In the genomic region with DNA sequence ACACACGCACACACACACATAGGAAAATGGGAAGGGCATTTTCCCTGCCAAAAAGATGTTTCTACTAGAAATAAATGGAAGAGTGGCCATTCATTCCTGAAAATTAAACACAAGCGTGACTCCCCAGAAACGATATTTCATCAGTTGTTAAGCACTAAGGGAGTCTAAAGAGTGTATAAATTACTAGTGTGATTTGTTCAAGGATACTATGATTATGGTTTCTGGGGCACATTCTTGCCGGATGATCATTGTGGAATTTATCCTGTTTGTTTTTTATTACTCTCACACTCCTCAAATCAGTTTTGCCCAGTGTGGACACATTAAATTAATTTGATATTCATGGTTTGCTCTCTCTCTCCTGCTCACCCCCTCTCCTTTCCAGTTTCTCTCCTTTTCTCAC, we compare ENCODE assay signal across 21 cellular contexts. TPM values are rescaled to one million over a fixed set of nuclear protein-coding genes. Genes with fewer than 3 reads are reported as not detected.
DNase-seq lines count a peak whose midpoint lies in the region; ATAC-seq, FAIRE-seq and TF ChIP-seq lines count a peak whose summit lies in the region.
"Had no signal": no experiment of that assay in that cellular context is flagged by ENCODE, and none has a peak within 500 bp of the region (broad histone marks: within the 10 kb centered on the region; RNA-seq: fewer than 3 reads in every experiment).

No MANE protein-coding gene starts in this region.

- no peak for FAIRE-seq in keratinocyte (lab: Jason Lieb, UNC)
- FAIRE-seq: kidney, urothelium cell line had no signal

- no peaks in the 10 kb centered on the region for H3K9me3 ChIP-seq in RWPE2 (ENCODE audit: severe bottlenecking)
- H3K9me3 ChIP-seq in keratinocyte (ENCODE audit: control insufficient read depth, low read depth, low read length): no peaks in the 10 kb centered on the region
- H3K9me3 ChIP-seq in spleen: no peaks in the 10 kb centered on the region
- no peaks in the 10 kb centered on the region for H3K9me3 ChIP-seq in suprapubic skin
- H3K9me3 ChIP-seq: HAP-1 had no signal

- H3K79me2 ChIP-seq in keratinocyte (ENCODE audit: control insufficient read depth, insufficient read depth, low read length): peaks cover 41% of the 10 kb centered on the region

- TF ChIP-seq EP300 in suprapubic skin (IDR thresholded peaks at IDR 0.05): no peak

- TF ChIP-seq CTCF in RWPE2 (IDR thresholded peaks at IDR 0.05; ENCODE audit: poor library complexity, severe bottlenecking) (no peak), keratinocyte (optimal IDR thresholded peaks at IDR 0.05 in 1 of 3, IDR thresholded peaks at IDR 0.05 in 1 of 3, conservative IDR thresholded peaks at IDR 0.05 in 1 of 3; ENCODE audit: extremely low read depth in 1 of 3, insufficient read depth in 2 of 3, low read length in 3 of 3) (no peak), spleen (IDR thresholded peaks at IDR 0.05 in 8 of 11, conservative IDR thresholded peaks at IDR 0.05 in 3 of 11) (no peak), suprapubic skin (IDR thresholded peaks at IDR 0.05) (no peak)

- H3K9ac ChIP-seq in keratinocyte (ENCODE audit: control insufficient read depth, extremely low read depth, insufficient read depth, low read length): no peak overlapping the region
- H3K9ac ChIP-seq: KMS-11 had no signal

- 71 to 86% (median 82%) methylated on average over 4 of the region's 4 CpGs for WGBS in spleen, 5 donors
- WGBS in suprapubic skin: 78% methylated on average over 4 of the region's 4 CpGs

- intact Hi-C loops in spleen (cut with DNase I; ENCODE audit: low total_unique reads): no loop called here

- no peaks in the 10 kb centered on the region for H4K20me1 ChIP-seq in keratinocyte (ENCODE audit: control insufficient read depth, extremely low read depth, insufficient read depth, low read length)

- no peak for ATAC-seq in RWPE2 (ENCODE audit: low read depth)
- ATAC-seq in HG03571 (IDR thresholded peaks at IDR 0.05; ENCODE audit: unreplicated experiment): no peak
- ATAC-seq: T-cell had no signal

- H3K36me3 ChIP-seq in RWPE2 (ENCODE audit: low read depth): peaks cover 8% of the 10 kb centered on the region; the same call in 1 of the 2 replicates
- peaks cover 9 to 22% of the 10 kb centered on the region in 2 experiments for H3K36me3 ChIP-seq in keratinocyte (ENCODE audit: control insufficient read depth in 2 of 2, extremely low read depth in 1 of 2, insufficient read depth in 2 of 2, low read length in 2 of 2)
- no peaks in the 10 kb centered on the region for H3K36me3 ChIP-seq in spleen
- H3K36me3 ChIP-seq in suprapubic skin: no peaks in the 10 kb centered on the region
- H3K36me3 ChIP-seq: HAP-1 had no signal

- H3K4me3 ChIP-seq in RWPE2 (ENCODE audit: severe bottlenecking): no peak overlapping the region
- no peak overlapping the region for H3K4me3 ChIP-seq in keratinocyte (ENCODE audit: control insufficient read depth in 2 of 3, extremely low read depth in 1 of 3, insufficient read depth in 2 of 3, low read depth in 1 of 3, low read length in 3 of 3)
- H3K4me3 ChIP-seq in spleen: no peak overlapping the region
- H3K4me3 ChIP-seq in suprapubic skin: no peak overlapping the region
- H3K4me3 ChIP-seq: HAP-1 had no signal

- TF ChIP-seq POLR2A in spleen (IDR thresholded peaks at IDR 0.05) (no peak), suprapubic skin (IDR thresholded peaks at IDR 0.05) (no peak)

- H3K27ac ChIP-seq in RWPE2 (ENCODE audit: poor library complexity, severe bottlenecking) (peak overlapping the region; percentile 97), keratinocyte (ENCODE audit: control insufficient read depth, insufficient read depth, low read length) (peak overlapping the region; percentile 99), spleen (peak overlapping the region in 5 of 8 donors; percentile 66 to 79 (median 76)), suprapubic skin (no peak overlapping the region)
- H3K27ac ChIP-seq: KMS-11 had no signal

- H3K27me3 ChIP-seq in RWPE2 (ENCODE audit: insufficient read depth, poor library complexity, severe bottlenecking) (no peaks in the 10 kb centered on the region), keratinocyte (ENCODE audit: control insufficient read depth, extremely low read depth, insufficient read depth, low read length) (no peaks in the 10 kb centered on the region), spleen (replicated peaks in 1 of 7) (peaks cover 0 to 19% (median 0%) of the 10 kb centered on the region in 7 donors), suprapubic skin (no peaks in the 10 kb centered on the region)

- DNase-seq in EL (peak; percentile 57), RWPE2 (ENCODE audit: low spot score) (no peak), keratinocyte (ENCODE audit: low read depth, low spot score) (no peak), spleen (no peak), ecto neural progenitor cell (ENCODE audit: low spot score) (no peak), suprapubic skin (ENCODE audit: low spot score in 2 of 2) (no peak), NOMO-1 (lab: John Stamatoyannopoulos, UW; ENCODE audit: unreplicated experiment in 2 of 2) (no peak)
- DNase-seq: activated naive CD4-positive, alpha-beta T cell treated with anti-CD3 and anti-CD28 coated beads for 36 hours; activated T-cell treated with anti-CD3 and anti-CD28 coated beads, Interleukin-2, amount 50 U/mL, for 1 hour; aorta; CD4-positive, alpha-beta T cell; GF-D8; kidney; NCI-H2029; occipital lobe; SIG-M5; T-cell had no signal

- H2AFZ ChIP-seq in keratinocyte (ENCODE audit: control insufficient read depth, low read length): no peak overlapping the region

- peaks cover 3% of the 10 kb centered on the region for H3K9me1 ChIP-seq in keratinocyte (ENCODE audit: control insufficient read depth, extremely low read depth, insufficient read depth, low read length)

- H3K4me1 ChIP-seq in RWPE2 (ENCODE audit: insufficient read depth, poor library complexity, severe bottlenecking) (peaks cover 62% of the 10 kb centered on the region), keratinocyte (ENCODE audit: control insufficient read depth, extremely low read depth, insufficient read depth, low read length) (peaks cover 83% of the 10 kb centered on the region), spleen (peaks cover 0 to 33% (median 8%) of the 10 kb centered on the region in 6 donors), suprapubic skin (peaks cover 37% of the 10 kb centered on the region)
- H3K4me1 ChIP-seq: HAP-1 had no signal

- peak overlapping the region; percentile 68 for H3K4me2 ChIP-seq in keratinocyte (ENCODE audit: control insufficient read depth, extremely low read depth, insufficient read depth, low read depth, low read length)
- H3K4me2 ChIP-seq: KMS-11 had no signal

- dilution Hi-C loops in keratinocyte (cut with MboI; ENCODE audit: extremely low pct_ligation_motif_present, low sequenced_read_pairs): no loop called here

RNA-seq across cellular contexts. Expression of a gene that starts 16.4 kb away (rescaled TPM):
- 62.4 to 110 TPM (median 86.5 TPM) in 3 replicates for polyA plus RNA-seq in keratinocyte
- polyA plus RNA-seq in keratinocyte (2011; ENCODE audit: low read depth): 28.9 TPM
- polyA plus RNA-seq in keratinocyte (2011; cell fraction: cytosol; rRNA removed): 58.9 and 89.6 TPM in 2 replicates
- polyA plus RNA-seq in keratinocyte (2011; cell fraction: nucleus; rRNA removed): 149 and 163 TPM in 2 replicates
- 31.6 and 98.4 TPM in 2 replicates for polyA plus RNA-seq in keratinocyte (2012; ENCODE audit: low replicate concordance)
- polyA minus RNA-seq in keratinocyte: 140 to 193 TPM (median 155 TPM) in 3 replicates
- 103 TPM for polyA minus RNA-seq in keratinocyte (2011; cell fraction: cytosol; rRNA and poly(A)+ RNA removed)
- polyA minus RNA-seq in keratinocyte (2011; cell fraction: nucleus; rRNA and poly(A)+ RNA removed): 195 and 328 TPM in 2 replicates
- total RNA-seq in spleen: 10 to 100 TPM; 24.8 to 43.9 (median 32.3) TPM
- polyA plus RNA-seq in spleen: 1 to 10 TPM; 1.4 to 4.8 (median 1.6) TPM
- total RNA-seq in suprapubic skin: 10 to 100 TPM; 69.7 to 86.9 (median 79.4) TPM
